In genomic region chr19:18306903-18307681, GRCh38 we compare ENCODE assay signal across 13 cellular contexts. TPM values are rescaled to one million over a fixed set of nuclear protein-coding genes. Genes with fewer than 3 reads are reported as not detected.
DNase-seq lines count a peak whose midpoint lies in the region; ATAC-seq and TF ChIP-seq lines count a peak whose summit lies in the region.
"Had no signal": no experiment of that assay in that cellular context is flagged by ENCODE, and none has a peak within 500 bp of the region (broad histone marks: within the 10 kb centered on the region; RNA-seq: fewer than 3 reads in every experiment).

No MANE protein-coding gene starts in this region.

- H3K9me2 ChIP-seq in SU-DHL-6 (replicated peaks; ENCODE audit: insufficient read depth, low read length), result no peaks in the 10 kb centered on the region

- DNase-seq in CD8-positive, alpha-beta T cell, result peak in 4 of 7 experiments; percentile 47 to 69 (median 55)
- DNase-seq in coronary artery (ENCODE audit: low spot score) (no peak), ovary (peak; percentile 63 to 78 (median 74)), lower leg skin (ENCODE audit: low spot score in 2 of 2) (no peak), HuH-7.5 (ENCODE audit: low spot score) (no peak), DMS 273 (lab: John Stamatoyannopoulos, UW; ENCODE audit: unreplicated experiment) (no peak)
- DNase-seq: DMS53, foreskin melanocyte, GM23248, NCI-H1436 treated with DMSO at 0.1 percent for 48 hours had no signal

- H3K36me3 ChIP-seq in CD8-positive, alpha-beta T cell (ENCODE audit: insufficient read depth, low read length), result peaks cover 6% of the 10 kb centered on the region
- no peaks in the 10 kb centered on the region for H3K36me3 ChIP-seq in SU-DHL-6 (ENCODE audit: low read length)
- H3K36me3 ChIP-seq in ovary, result no peaks in the 10 kb centered on the region

- H3K27me3 Mint-ChIP-seq in CD8-positive, alpha-beta T cell (ENCODE audit: low read depth), result no peaks in the 10 kb centered on the region

- peaks cover 57% of the 10 kb centered on the region for H3K4me1 ChIP-seq in CD8-positive, alpha-beta T cell (ENCODE audit: insufficient read depth, low read length)
- peaks cover 18% of the 10 kb centered on the region for H3K4me1 ChIP-seq in ovary (ENCODE audit: insufficient read depth)

- no peaks in the 10 kb centered on the region for H3K9me3 ChIP-seq in CD8-positive, alpha-beta T cell (ENCODE audit: low read length)
- H3K9me3 ChIP-seq in SU-DHL-6 (ENCODE audit: insufficient read depth, low read length) (no peaks in the 10 kb centered on the region), ovary (no peaks in the 10 kb centered on the region)

- CTCF ChIA-PET in CD8-positive, alpha-beta T cell (lab: Charles Lee), result interaction anchor here (0.8 to 17.3 kb wide), 3 partner anchors 9 to 29 kb away, joined by 3 to 256 read pairs (median 4); partner anchors contain the start of genes IQCN and JUND

- no peaks in the 10 kb centered on the region for H4K20me1 ChIP-seq in SU-DHL-6 (ENCODE audit: low read depth, low read length)

- peak overlapping the region; percentile 97 for H3K4me3 Mint-ChIP-seq in CD8-positive, alpha-beta T cell

- TF ChIP-seq POLR2A in ovary (IDR thresholded peaks at IDR 0.05), result no peak
- TF ChIP-seq POLR2A in lower leg skin (IDR thresholded peaks at IDR 0.05), result no peak

- peak overlapping the region; percentile 100 for H3K27ac Mint-ChIP-seq in CD8-positive, alpha-beta T cell

- intact Hi-C loops in CD8-positive, alpha-beta T cell (cut with DNase I, micrococcal nuclease), result no loop called here
- intact Hi-C loops in ovary (cut with DNase I), result no loop called here
- intact Hi-C loops in lower leg skin (cut with DNase I; ENCODE audit: low total_unique reads), result no loop called here

- peak overlapping the region; percentile 21 for H3K4me3 ChIP-seq in CD8-positive, alpha-beta T cell (ENCODE audit: low read depth, low read length)
- H3K4me3 ChIP-seq in SU-DHL-6 (ENCODE audit: insufficient read depth, low read length, poor library complexity, severe bottlenecking) (no peak overlapping the region), coronary artery (peak overlapping the region; percentile 39), ovary (no peak overlapping the region), lower leg skin (ENCODE audit: low read depth, poor library complexity, severe bottlenecking) (no peak overlapping the region)
- H3K4me3 ChIP-seq: GM23248, smooth muscle cell had no signal

- POLR2A ChIA-PET in CD8-positive, alpha-beta T cell (lab: Charles Lee), result interaction anchor here (0.8 to 1.8 kb wide), 7 partner anchors 9 to 27 kb away, joined by 3 to 37 read pairs (median 6); partner anchors contain the start of genes JUND and LSM4

- no peak for TF ChIP-seq EP300 in ovary (IDR thresholded peaks at IDR 0.05)

- H3K27me3 ChIP-seq in CD8-positive, alpha-beta T cell (ENCODE audit: insufficient read depth, low read length), result no peaks in the 10 kb centered on the region
- H3K27me3 ChIP-seq in SU-DHL-6 (ENCODE audit: low read length) (no peaks in the 10 kb centered on the region), ovary (no peaks in the 10 kb centered on the region)

- no peak for TF ChIP-seq CTCF in CD8-positive, alpha-beta T cell (IDR thresholded peaks at IDR 0.05)
- TF ChIP-seq CTCF in SU-DHL-6 (IDR thresholded peaks at IDR 0.05; ENCODE audit: insufficient read depth, low read length, poor library complexity, severe bottlenecking) (no peak), coronary artery (IDR thresholded peaks at IDR 0.05) (no peak), ovary (IDR thresholded peaks at IDR 0.05) (no peak), lower leg skin (IDR thresholded peaks at IDR 0.05) (no peak)

- 27 to 59% (median 31%) methylated on average over 32 to 33 of the region's 33 CpGs for WGBS in ovary, 3 donors
- 49 to 60% methylated on average over 26 to 33 of the region's 33 CpGs for WGBS in lower leg skin, 2 donors

- H3K79me2 ChIP-seq in SU-DHL-6 (ENCODE audit: insufficient read depth, low read length), result no peaks in the 10 kb centered on the region

- H3F3A ChIP-seq in SU-DHL-6 (ENCODE audit: insufficient read depth), result peaks cover 13% of the 10 kb centered on the region; the same call in 1 of the 2 replicates

- H3K9ac ChIP-seq in SU-DHL-6 (ENCODE audit: low read length), result no peak overlapping the region
- H3K9ac ChIP-seq: GM23248 had no signal

- H3K36me3 Mint-ChIP-seq in CD8-positive, alpha-beta T cell, result peaks cover 49% of the 10 kb centered on the region

- H3K27ac ChIP-seq in CD8-positive, alpha-beta T cell (ENCODE audit: low read depth, low read length), result peak overlapping the region; percentile 59
- peak overlapping the region; percentile 39 for H3K27ac ChIP-seq in SU-DHL-6 (ENCODE audit: low read depth, low read length)
- H3K27ac ChIP-seq in coronary artery, result peak overlapping the region; percentile 93 to 97
- H3K27ac ChIP-seq in ovary, result peak overlapping the region; percentile 59 to 98
- H3K27ac ChIP-seq: GM23248 had no signal

- peaks cover 45% of the 10 kb centered on the region for H3K4me1 Mint-ChIP-seq in CD8-positive, alpha-beta T cell (ENCODE audit: low read depth)

- H3K9me3 Mint-ChIP-seq in CD8-positive, alpha-beta T cell, result no peaks in the 10 kb centered on the region

- no peak for ATAC-seq in CD8-positive, alpha-beta T cell
- ATAC-seq in GM18502 (IDR thresholded peaks at IDR 0.05; ENCODE audit: poor library complexity, unreplicated experiment), result no peak

- no peak overlapping the region for H3K4me2 ChIP-seq in SU-DHL-6 (ENCODE audit: low read depth, low read length, poor library complexity, severe bottlenecking)
- H3K4me2 ChIP-seq: smooth muscle cell had no signal

- no peak overlapping the region for H2AFZ ChIP-seq in SU-DHL-6 (ENCODE audit: low read depth, low read length, severe bottlenecking)
- H2AFZ ChIP-seq: GM23248 had no signal

RNA-seq across cellular contexts. Expression of gene LSM4, which starts 15.8 kb away (rescaled TPM):
- 10 to 100 TPM; 41.1 to 43.9 TPM for total RNA-seq in CD8-positive, alpha-beta T cell
- 100 to 1,000 TPM in 1 of 7 donors, 10 to 100 TPM in 6; 45.0 to 121 (median 77.3) TPM for total RNA-seq in ovary
- 10 to 100 TPM; 38.3 to 66.0 TPM for polyA plus RNA-seq in ovary
- total RNA-seq in lower leg skin, result 100 to 1,000 TPM in 2 of 4 donors, 10 to 100 TPM in 2; 59.7 to 149 (median 105) TPM

RNA-seq across cellular contexts. Expression of gene JUND, which starts 25.7 kb away (rescaled TPM):
- 1,000 to 10,000 TPM; 1,995 to 2,125 TPM for total RNA-seq in CD8-positive, alpha-beta T cell
- total RNA-seq in ovary (1,000 to 10,000 TPM in 2 of 7 donors, 100 to 1,000 TPM in 5; 163 to 1,260 (median 581) TPM), lower leg skin (100 to 1,000 TPM; 337 to 886 (median 413) TPM)
- polyA plus RNA-seq in ovary, result 100 to 1,000 TPM in 1 of 2 donors, 10 to 100 TPM in 1; 95.2 to 301 TPM

RNA-seq across cellular contexts. Expression of gene IQCN, which starts 32.8 kb away (rescaled TPM):
- total RNA-seq in CD8-positive, alpha-beta T cell, result 10 to 100 TPM in 1 of 2 experiments, 1 to 10 TPM in 1; 7.6 to 10.4 TPM
- total RNA-seq in ovary (10 to 100 TPM in 5 of 7 donors, 1 to 10 TPM in 2; 6.0 to 18.4 (median 11.7) TPM), lower leg skin (1 to 10 TPM in 3 of 4 donors, under 1 TPM in 1; 0.97 to 5.9 (median 3.1) TPM)
- polyA plus RNA-seq in ovary, result 1 to 10 TPM; 2.5 to 9.3 TPM

RNA-seq across cellular contexts. Expression of gene PGPEP1, which starts 33.3 kb away (rescaled TPM):
- total RNA-seq in CD8-positive, alpha-beta T cell, result 10 to 100 TPM; 20.0 to 25.2 TPM
- total RNA-seq in ovary (10 to 100 TPM in 6 of 7 donors, 1 to 10 TPM in 1; 9.3 to 64.5 (median 50.3) TPM), lower leg skin (1 to 10 TPM; 2.4 to 7.1 (median 4.8) TPM)
- polyA plus RNA-seq in ovary, result 10 to 100 TPM; 13.8 to 16.9 TPM

Comparison
In these comparisons a context has a peak if more than half of its experiments do, and no peak if none do; other contexts are left out.
1. DNase-seq: peak in CD8-positive, alpha-beta T cell (4 of 7) and ovary (5 of 5); none in coronary artery (single experiment), lower leg skin (0 of 2), HuH-7.5 (single experiment) and DMS 273 (single experiment).
2. H3K27ac ChIP-seq: peak in every context shown above with its lines; median percentile 95 in coronary artery; 78 in ovary; 59 in CD8-positive, alpha-beta T cell; 39 in SU-DHL-6.
3. H3K4me3 ChIP-seq: peak in CD8-positive, alpha-beta T cell (single experiment) and coronary artery (single experiment); none in SU-DHL-6 (single experiment), ovary (single experiment) and lower leg skin (single experiment).